In the genomic region with DNA sequence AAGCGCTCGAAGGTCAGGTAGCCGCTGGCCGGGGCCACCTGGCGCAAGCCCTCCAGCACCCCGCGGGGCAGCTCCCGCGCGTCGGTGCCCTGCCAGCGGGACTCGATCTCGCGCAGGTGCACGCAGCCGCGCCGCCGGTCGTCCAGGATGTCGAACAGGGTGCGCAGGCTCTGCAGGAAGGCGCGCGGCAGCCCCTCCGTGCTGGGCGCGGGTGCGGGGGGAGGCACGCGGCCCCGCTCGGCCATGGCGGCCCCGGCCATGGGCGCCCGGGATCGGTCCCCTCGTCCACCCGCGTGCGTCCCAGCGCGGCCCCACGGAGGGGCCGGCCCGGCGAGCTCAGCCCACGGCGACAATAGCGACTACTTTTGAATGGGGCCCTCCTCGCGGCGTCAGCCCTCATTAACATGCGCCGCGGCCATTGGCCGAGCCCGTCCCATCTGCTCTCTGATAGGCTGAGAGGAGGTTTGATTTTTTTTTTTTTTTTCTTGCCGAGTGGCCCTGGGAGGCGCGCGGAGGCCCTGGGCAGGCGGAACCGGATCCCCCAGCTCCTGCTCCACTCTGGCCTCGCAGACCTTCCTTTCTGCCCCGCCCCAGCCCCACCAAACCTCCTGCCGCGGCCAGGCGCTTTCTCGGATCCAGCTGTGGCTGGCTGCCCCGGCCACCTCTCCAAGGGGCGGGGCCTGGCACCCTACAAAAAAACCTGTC, we compare ENCODE assay signal across 1 cellular context.
TF ChIP-seq lines count a peak whose summit lies in the region.

A gene with protein sequence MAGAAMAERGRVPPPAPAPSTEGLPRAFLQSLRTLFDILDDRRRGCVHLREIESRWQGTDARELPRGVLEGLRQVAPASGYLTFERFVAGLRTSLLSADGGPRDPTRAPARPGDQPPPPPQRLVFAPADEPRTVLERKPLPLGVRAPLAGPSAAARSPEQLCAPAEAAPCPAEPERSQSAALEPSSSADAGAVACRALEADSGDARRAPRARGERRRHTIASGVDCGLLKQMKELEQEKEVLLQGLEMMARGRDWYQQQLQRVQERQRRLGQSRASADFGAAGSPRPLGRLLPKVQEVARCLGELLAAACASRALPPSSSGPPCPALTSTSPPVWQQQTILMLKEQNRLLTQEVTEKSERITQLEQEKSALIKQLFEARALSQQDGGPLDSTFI (minus strand): TSS at position 357 of the 705 bp plus-strand sequence. CDS start 97 bp downstream, at position 260.

TF ChIP-seq in K562, 482 proteins besides CTCF, POLR2A, EP300 and RAD21 (continued from another document and continues in another):
- TF ChIP-seq, protein P1, sequence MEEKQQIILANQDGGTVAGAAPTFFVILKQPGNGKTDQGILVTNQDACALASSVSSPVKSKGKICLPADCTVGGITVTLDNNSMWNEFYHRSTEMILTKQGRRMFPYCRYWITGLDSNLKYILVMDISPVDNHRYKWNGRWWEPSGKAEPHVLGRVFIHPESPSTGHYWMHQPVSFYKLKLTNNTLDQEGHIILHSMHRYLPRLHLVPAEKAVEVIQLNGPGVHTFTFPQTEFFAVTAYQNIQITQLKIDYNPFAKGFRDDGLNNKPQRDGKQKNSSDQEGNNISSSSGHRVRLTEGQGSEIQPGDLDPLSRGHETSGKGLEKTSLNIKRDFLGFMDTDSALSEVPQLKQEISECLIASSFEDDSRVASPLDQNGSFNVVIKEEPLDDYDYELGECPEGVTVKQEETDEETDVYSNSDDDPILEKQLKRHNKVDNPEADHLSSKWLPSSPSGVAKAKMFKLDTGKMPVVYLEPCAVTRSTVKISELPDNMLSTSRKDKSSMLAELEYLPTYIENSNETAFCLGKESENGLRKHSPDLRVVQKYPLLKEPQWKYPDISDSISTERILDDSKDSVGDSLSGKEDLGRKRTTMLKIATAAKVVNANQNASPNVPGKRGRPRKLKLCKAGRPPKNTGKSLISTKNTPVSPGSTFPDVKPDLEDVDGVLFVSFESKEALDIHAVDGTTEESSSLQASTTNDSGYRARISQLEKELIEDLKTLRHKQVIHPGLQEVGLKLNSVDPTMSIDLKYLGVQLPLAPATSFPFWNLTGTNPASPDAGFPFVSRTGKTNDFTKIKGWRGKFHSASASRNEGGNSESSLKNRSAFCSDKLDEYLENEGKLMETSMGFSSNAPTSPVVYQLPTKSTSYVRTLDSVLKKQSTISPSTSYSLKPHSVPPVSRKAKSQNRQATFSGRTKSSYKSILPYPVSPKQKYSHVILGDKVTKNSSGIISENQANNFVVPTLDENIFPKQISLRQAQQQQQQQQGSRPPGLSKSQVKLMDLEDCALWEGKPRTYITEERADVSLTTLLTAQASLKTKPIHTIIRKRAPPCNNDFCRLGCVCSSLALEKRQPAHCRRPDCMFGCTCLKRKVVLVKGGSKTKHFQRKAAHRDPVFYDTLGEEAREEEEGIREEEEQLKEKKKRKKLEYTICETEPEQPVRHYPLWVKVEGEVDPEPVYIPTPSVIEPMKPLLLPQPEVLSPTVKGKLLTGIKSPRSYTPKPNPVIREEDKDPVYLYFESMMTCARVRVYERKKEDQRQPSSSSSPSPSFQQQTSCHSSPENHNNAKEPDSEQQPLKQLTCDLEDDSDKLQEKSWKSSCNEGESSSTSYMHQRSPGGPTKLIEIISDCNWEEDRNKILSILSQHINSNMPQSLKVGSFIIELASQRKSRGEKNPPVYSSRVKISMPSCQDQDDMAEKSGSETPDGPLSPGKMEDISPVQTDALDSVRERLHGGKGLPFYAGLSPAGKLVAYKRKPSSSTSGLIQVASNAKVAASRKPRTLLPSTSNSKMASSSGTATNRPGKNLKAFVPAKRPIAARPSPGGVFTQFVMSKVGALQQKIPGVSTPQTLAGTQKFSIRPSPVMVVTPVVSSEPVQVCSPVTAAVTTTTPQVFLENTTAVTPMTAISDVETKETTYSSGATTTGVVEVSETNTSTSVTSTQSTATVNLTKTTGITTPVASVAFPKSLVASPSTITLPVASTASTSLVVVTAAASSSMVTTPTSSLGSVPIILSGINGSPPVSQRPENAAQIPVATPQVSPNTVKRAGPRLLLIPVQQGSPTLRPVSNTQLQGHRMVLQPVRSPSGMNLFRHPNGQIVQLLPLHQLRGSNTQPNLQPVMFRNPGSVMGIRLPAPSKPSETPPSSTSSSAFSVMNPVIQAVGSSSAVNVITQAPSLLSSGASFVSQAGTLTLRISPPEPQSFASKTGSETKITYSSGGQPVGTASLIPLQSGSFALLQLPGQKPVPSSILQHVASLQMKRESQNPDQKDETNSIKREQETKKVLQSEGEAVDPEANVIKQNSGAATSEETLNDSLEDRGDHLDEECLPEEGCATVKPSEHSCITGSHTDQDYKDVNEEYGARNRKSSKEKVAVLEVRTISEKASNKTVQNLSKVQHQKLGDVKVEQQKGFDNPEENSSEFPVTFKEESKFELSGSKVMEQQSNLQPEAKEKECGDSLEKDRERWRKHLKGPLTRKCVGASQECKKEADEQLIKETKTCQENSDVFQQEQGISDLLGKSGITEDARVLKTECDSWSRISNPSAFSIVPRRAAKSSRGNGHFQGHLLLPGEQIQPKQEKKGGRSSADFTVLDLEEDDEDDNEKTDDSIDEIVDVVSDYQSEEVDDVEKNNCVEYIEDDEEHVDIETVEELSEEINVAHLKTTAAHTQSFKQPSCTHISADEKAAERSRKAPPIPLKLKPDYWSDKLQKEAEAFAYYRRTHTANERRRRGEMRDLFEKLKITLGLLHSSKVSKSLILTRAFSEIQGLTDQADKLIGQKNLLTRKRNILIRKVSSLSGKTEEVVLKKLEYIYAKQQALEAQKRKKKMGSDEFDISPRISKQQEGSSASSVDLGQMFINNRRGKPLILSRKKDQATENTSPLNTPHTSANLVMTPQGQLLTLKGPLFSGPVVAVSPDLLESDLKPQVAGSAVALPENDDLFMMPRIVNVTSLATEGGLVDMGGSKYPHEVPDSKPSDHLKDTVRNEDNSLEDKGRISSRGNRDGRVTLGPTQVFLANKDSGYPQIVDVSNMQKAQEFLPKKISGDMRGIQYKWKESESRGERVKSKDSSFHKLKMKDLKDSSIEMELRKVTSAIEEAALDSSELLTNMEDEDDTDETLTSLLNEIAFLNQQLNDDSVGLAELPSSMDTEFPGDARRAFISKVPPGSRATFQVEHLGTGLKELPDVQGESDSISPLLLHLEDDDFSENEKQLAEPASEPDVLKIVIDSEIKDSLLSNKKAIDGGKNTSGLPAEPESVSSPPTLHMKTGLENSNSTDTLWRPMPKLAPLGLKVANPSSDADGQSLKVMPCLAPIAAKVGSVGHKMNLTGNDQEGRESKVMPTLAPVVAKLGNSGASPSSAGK (IDR thresholded peaks at IDR 0.05) = peak; percentile 73
- TF ChIP-seq, protein P2, sequence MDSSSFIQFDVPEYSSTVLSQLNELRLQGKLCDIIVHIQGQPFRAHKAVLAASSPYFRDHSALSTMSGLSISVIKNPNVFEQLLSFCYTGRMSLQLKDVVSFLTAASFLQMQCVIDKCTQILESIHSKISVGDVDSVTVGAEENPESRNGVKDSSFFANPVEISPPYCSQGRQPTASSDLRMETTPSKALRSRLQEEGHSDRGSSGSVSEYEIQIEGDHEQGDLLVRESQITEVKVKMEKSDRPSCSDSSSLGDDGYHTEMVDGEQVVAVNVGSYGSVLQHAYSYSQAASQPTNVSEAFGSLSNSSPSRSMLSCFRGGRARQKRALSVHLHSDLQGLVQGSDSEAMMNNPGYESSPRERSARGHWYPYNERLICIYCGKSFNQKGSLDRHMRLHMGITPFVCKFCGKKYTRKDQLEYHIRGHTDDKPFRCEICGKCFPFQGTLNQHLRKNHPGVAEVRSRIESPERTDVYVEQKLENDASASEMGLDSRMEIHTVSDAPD (CRISPR knock-in tag; IDR thresholded peaks at IDR 0.05) = no peak
- TF ChIP-seq KLF13 (tag; IDR thresholded peaks at IDR 0.05; ENCODE audit: borderline replicate concordance, low read depth) (no peak), ZNF316 (IDR thresholded peaks at IDR 0.05) (no peak), SIN3A (IDR thresholded peaks at IDR 0.05; ENCODE audit: borderline replicate concordance in 2 of 2, control insufficient read depth in 1 of 2, low read depth in 2 of 2, low read length in 2 of 2) (peak; percentile 36 to 48; a peak in 2 of 4 replicates), ZNF12 (CRISPR knock-in tag; IDR thresholded peaks at IDR 0.05) (no peak), MYC (IDR thresholded peaks at IDR 0.05; ENCODE audit: low read depth, low read length) (peak; percentile 83; the same call in 1 of the 2 replicates), MYC (CRISPR knock-in tag; IDR thresholded peaks at IDR 0.05; ENCODE audit: borderline replicate concordance, low read depth) (no peak), CEBPB (tag; IDR thresholded peaks at IDR 0.05) (no peak), HIVEP1 (CRISPR knock-in tag; IDR thresholded peaks at IDR 0.05) (no peak), ZBTB1 (CRISPR knock-in tag; IDR thresholded peaks at IDR 0.05; ENCODE audit: borderline replicate concordance, low read depth) (0 out of 2 replicates have a peak, but pooled peaks have one; percentile 2), ZNF384 (IDR thresholded peaks at IDR 0.05; ENCODE audit: low read depth, low read length) (peak; percentile 99), WHSC1 (IDR thresholded peaks at IDR 0.05; ENCODE audit: low read length) (no peak), ZNF212 (CRISPR knock-in tag; IDR thresholded peaks at IDR 0.05) (no peak), NFIC (IDR thresholded peaks at IDR 0.05) (no peak; the same call in 1 of the 2 replicates), CTBP1 (IDR thresholded peaks at IDR 0.05; ENCODE audit: borderline replicate concordance) (peak; percentile 61; the same call in 1 of the 2 replicates), MXI1 (IDR thresholded peaks at IDR 0.05; ENCODE audit: low read depth, low read length) (0 out of 2 replicates have a peak, but pooled peaks have one; percentile 50), YBX1 (IDR thresholded peaks at IDR 0.05) (no peak)
- TF ChIP-seq, protein P3, sequence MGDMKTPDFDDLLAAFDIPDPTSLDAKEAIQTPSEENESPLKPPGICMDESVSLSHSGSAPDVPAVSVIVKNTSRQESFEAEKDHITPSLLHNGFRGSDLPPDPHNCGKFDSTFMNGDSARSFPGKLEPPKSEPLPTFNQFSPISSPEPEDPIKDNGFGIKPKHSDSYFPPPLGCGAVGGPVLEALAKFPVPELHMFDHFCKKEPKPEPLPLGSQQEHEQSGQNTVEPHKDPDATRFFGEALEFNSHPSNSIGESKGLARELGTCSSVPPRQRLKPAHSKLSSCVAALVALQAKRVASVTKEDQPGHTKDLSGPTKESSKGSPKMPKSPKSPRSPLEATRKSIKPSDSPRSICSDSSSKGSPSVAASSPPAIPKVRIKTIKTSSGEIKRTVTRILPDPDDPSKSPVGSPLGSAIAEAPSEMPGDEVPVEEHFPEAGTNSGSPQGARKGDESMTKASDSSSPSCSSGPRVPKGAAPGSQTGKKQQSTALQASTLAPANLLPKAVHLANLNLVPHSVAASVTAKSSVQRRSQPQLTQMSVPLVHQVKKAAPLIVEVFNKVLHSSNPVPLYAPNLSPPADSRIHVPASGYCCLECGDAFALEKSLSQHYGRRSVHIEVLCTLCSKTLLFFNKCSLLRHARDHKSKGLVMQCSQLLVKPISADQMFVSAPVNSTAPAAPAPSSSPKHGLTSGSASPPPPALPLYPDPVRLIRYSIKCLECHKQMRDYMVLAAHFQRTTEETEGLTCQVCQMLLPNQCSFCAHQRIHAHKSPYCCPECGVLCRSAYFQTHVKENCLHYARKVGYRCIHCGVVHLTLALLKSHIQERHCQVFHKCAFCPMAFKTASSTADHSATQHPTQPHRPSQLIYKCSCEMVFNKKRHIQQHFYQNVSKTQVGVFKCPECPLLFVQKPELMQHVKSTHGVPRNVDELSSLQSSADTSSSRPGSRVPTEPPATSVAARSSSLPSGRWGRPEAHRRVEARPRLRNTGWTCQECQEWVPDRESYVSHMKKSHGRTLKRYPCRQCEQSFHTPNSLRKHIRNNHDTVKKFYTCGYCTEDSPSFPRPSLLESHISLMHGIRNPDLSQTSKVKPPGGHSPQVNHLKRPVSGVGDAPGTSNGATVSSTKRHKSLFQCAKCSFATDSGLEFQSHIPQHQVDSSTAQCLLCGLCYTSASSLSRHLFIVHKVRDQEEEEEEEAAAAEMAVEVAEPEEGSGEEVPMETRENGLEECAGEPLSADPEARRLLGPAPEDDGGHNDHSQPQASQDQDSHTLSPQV (IDR thresholded peaks at IDR 0.05) = no peak
- TF ChIP-seq, protein P4, sequence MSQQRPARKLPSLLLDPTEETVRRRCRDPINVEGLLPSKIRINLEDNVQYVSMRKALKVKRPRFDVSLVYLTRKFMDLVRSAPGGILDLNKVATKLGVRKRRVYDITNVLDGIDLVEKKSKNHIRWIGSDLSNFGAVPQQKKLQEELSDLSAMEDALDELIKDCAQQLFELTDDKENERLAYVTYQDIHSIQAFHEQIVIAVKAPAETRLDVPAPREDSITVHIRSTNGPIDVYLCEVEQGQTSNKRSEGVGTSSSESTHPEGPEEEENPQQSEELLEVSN (IDR thresholded peaks at IDR 0.05; ENCODE audit: borderline replicate concordance in 1 of 2, extremely low read depth in 1 of 2, insufficient read depth in 1 of 2, insufficient read length in 1 of 2, low read depth in 1 of 2, low read length in 1 of 2, poor library complexity in 1 of 2, severe bottlenecking in 1 of 2) = peak in 1 of 2 experiments; percentile 89
- TF ChIP-seq, protein P5, sequence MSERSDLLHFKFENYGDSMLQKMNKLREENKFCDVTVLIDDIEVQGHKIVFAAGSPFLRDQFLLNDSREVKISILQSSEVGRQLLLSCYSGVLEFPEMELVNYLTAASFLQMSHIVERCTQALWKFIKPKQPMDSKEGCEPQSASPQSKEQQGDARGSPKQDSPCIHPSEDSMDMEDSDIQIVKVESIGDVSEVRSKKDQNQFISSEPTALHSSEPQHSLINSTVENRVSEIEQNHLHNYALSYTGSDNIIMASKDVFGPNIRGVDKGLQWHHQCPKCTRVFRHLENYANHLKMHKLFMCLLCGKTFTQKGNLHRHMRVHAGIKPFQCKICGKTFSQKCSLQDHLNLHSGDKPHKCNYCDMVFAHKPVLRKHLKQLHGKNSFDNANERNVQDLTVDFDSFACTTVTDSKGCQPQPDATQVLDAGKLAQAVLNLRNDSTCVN (CRISPR knock-in tag; IDR thresholded peaks at IDR 0.05) = no peak
- TF ChIP-seq, protein P6, sequence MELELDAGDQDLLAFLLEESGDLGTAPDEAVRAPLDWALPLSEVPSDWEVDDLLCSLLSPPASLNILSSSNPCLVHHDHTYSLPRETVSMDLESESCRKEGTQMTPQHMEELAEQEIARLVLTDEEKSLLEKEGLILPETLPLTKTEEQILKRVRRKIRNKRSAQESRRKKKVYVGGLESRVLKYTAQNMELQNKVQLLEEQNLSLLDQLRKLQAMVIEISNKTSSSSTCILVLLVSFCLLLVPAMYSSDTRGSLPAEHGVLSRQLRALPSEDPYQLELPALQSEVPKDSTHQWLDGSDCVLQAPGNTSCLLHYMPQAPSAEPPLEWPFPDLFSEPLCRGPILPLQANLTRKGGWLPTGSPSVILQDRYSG (tag; conservative IDR thresholded peaks at IDR 0.05; ENCODE audit: low read depth) = no peak
- TF ChIP-seq, protein P7, sequence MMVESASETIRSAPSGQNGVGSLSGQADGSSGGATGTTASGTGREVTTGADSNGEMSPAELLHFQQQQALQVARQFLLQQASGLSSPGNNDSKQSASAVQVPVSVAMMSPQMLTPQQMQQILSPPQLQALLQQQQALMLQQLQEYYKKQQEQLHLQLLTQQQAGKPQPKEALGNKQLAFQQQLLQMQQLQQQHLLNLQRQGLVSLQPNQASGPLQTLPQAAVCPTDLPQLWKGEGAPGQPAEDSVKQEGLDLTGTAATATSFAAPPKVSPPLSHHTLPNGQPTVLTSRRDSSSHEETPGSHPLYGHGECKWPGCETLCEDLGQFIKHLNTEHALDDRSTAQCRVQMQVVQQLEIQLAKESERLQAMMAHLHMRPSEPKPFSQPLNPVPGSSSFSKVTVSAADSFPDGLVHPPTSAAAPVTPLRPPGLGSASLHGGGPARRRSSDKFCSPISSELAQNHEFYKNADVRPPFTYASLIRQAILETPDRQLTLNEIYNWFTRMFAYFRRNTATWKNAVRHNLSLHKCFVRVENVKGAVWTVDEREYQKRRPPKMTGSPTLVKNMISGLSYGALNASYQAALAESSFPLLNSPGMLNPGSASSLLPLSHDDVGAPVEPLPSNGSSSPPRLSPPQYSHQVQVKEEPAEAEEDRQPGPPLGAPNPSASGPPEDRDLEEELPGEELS (CRISPR knock-in tag; IDR thresholded peaks at IDR 0.05; ENCODE audit: borderline replicate concordance) = no peak
